In the genomic region with DNA sequence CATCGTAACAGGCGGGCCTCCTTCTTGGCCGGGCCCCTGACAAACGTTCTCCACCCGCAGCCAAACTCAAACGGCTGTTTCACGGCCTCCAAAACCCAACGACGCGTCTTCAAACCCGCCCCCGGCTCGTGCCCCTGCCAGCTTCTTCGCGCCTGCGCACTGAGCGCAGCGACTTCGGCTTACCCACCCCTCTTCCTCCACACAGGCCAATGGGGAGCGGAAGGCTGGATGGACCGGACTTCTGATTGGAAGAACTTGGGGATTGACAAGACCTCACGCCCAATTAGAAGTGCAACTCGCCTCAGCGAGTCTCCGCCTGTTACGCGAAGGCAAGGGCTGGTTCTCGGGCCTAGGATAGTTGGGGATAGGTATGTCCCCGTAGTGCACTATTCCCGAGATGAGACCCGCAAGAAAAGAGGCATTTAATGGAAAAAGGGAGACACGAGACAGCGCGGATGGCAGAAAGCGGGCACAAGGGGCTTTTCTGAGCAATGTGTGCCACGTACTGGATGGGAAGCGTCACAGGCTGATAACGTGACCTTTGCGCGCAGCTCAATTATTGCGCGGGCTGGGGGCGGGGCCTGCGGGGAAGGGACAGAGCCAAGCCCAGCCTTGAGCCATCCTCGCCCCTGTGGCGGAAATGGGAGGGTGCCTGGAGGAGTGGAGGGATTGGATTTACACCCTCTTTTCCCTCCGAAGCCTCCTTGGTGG, we compare ENCODE assay signal across 8 cellular contexts. TPM values are rescaled to one million over a fixed set of nuclear protein-coding genes. Genes with fewer than 3 reads are reported as not detected.
A peak's percentile ranks its signal among the peaks of the same experiment; 100 is the strongest.
DNase-seq lines count a peak whose midpoint lies in the region; ATAC-seq lines count a peak whose summit lies in the region.

A gene (minus strand): TSS at position 111 of the 711 bp plus-strand sequence. CDS start 108 bp downstream, at position 3.

- DNase-seq in CD1c-positive myeloid dendritic cell (ENCODE audit: extremely low spot score) (peak; percentile 100), NCI-H748 (lab: John Stamatoyannopoulos, UW; ENCODE audit: unreplicated experiment) (peak; percentile 100), dedifferentiated amniotic fluid mesenchymal stem cell (ENCODE audit: extremely low spot score) (peak; percentile 100), left lobe of liver (ENCODE audit: low spot score) (peak; percentile 99)
- peak; percentile 96 for DNase-seq in activated CD4-positive, alpha-beta T cell treated with anti-CD3 and anti-CD28 coated beads, Interleukin-2, amount 50 U/mL, for 1 hour
- peak; percentile 97 for DNase-seq in stimulated activated CD4-positive, alpha-beta T cell treated with anti-CD3 and anti-CD28 coated beads, Interleukin-2, amount 100 ng/mL, for 4 hours (ENCODE audit: low read depth)

- ATAC-seq in GM19395 (IDR thresholded peaks at IDR 0.05; ENCODE audit: unreplicated experiment) (peak; percentile 97), HG03558 (IDR thresholded peaks at IDR 0.05; ENCODE audit: extremely low read depth, unreplicated experiment) (peak; percentile 90), left lobe of liver (peak; percentile 92)

RNA-seq across cellular contexts. Expression of the gene that starts here (rescaled TPM):
- total RNA-seq in left lobe of liver, result 120 TPM

Comparison
In these comparisons a context has a peak if more than half of its experiments do, and no peak if none do; other contexts are left out.
1. Peak in every context shown above with its lines: DNase-seq and ATAC-seq.